In the genomic region with DNA sequence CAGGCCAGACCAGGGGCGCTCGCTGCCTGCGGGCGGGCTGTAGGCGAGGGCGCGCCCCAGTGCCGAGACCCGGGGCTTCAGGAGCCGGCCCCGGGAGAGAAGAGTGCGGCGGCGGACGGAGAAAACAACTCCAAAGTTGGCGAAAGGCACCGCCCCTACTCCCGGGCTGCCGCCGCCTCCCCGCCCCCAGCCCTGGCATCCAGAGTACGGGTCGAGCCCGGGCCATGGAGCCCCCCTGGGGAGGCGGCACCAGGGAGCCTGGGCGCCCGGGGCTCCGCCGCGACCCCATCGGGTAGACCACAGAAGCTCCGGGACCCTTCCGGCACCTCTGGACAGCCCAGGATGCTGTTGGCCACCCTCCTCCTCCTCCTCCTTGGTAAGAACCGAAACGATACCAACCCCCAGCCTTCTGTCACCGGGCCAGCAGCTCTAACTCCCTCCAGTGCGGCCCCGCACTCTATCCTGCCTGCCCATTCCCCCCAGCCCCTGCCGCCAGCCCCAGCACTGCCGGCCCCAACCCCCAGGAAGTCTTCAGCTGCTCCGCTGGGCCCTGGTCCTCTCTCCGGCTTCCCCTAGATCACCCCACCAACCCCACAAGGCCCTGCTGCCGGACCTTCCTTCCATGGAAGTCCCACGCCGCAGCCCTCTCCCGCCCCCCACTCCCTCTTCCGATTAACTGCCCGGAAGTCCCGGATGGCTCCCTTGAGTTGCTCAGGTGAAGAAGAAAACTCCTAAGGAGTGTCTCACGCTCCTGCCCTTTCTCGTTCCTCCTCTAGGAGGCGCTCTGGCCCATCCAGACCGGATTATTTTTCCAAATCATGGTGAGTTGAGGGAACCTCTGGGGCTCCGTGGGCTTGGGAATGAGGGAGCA, we compare ENCODE assay signal across 8 cellular contexts. TPM values are rescaled to one million over a fixed set of nuclear protein-coding genes. Genes with fewer than 3 reads are reported as not detected.
A peak's percentile ranks its signal among the peaks of the same experiment; 100 is the strongest.
DNase-seq lines count a peak whose midpoint lies in the region; ATAC-seq and TF ChIP-seq lines count a peak whose summit lies in the region.

No MANE protein-coding gene starts in this region.

- peaks cover 14% of the 10 kb centered on the region for H3K36me3 Mint-ChIP-seq in activated naive CD8-positive, alpha-beta T cell treated with anti-CD3 and anti-CD28 coated beads, Interleukin-2, amount 10 ng/mL, durations not matched to agents 7 days and 5 days

- H3K4me1 ChIP-seq in cardiac muscle cell (ENCODE audit: low read depth) = peaks cover 6% of the 10 kb centered on the region
- H3K4me1 ChIP-seq in upper lobe of left lung = peaks cover 22 to 37% (median 26%) of the 10 kb centered on the region in 4 donors

- TF ChIP-seq CTCF in LNCaP clone FGC (IDR thresholded peaks at IDR 0.05; ENCODE audit: control insufficient read depth, extremely low read depth, insufficient read depth) (peak; percentile 92), cardiac muscle cell (IDR thresholded peaks at IDR 0.05; ENCODE audit: low read depth, low read length) (peak; percentile 96), upper lobe of left lung (IDR thresholded peaks at IDR 0.05) (peak; percentile 88 to 95 (median 92))

- H3K27ac Mint-ChIP-seq in activated naive CD8-positive, alpha-beta T cell treated with anti-CD3 and anti-CD28 coated beads, Interleukin-2, amount 10 ng/mL, durations not matched to agents 7 days and 5 days = peak overlapping the region; percentile 97

- ATAC-seq in GM21737 (IDR thresholded peaks at IDR 0.05; ENCODE audit: unreplicated experiment) (peak; percentile 22), upper lobe of left lung (ENCODE audit: low FRiP score in 2 of 2) (peak; percentile 86)
- ATAC-seq in activated naive CD8-positive, alpha-beta T cell treated with anti-CD3 and anti-CD28 coated beads, Interleukin-2, amount 10 ng/mL, durations not matched to agents 7 days and 5 days (ENCODE audit: low read depth) = peak; percentile 31

- POLR2A ChIA-PET in activated naive CD8-positive, alpha-beta T cell treated with anti-CD3 and anti-CD28 coated beads, Interleukin-2, amount 10 ng/mL, durations not matched to agents 7 days and 5 days (lab: Charles Lee) = interaction anchor here (0.6 to 4.1 kb wide), 22 partner anchors 8 to 434 kb away, joined by 3 to 27 read pairs (median 5); partner anchors contain the start of genes BCL2L2, DAD1, HAUS4 and PRMT5

- peaks cover 17% of the 10 kb centered on the region for H3K36me3 ChIP-seq in cardiac muscle cell
- H3K36me3 ChIP-seq in upper lobe of left lung = peaks cover 31 to 41% (median 40%) of the 10 kb centered on the region in 4 donors

- no peaks in the 10 kb centered on the region for H3K9me3 Mint-ChIP-seq in activated naive CD8-positive, alpha-beta T cell treated with anti-CD3 and anti-CD28 coated beads, Interleukin-2, amount 10 ng/mL, durations not matched to agents 7 days and 5 days

- TF ChIP-seq EP300 in upper lobe of left lung (IDR thresholded peaks at IDR 0.05) = no peak

- DNase-seq in Daoy (ENCODE audit: low read depth) (peak; percentile 86), LNCaP clone FGC (ENCODE audit: low read depth) (peak; percentile 60), SK-N-DZ (ENCODE audit: low spot score) (peak; percentile 78), cardiac muscle cell (ENCODE audit: low read depth in 1 of 2, low spot score in 1 of 2) (peak; percentile 85 to 90), pons (ENCODE audit: low spot score) (peak; percentile 83), upper lobe of left lung (peak in 1 of 2 donors; percentile 88)
- peak; percentile 79 for DNase-seq in activated naive CD8-positive, alpha-beta T cell treated with anti-CD3 and anti-CD28 coated beads, Interleukin-2, amount 10 ng/mL, durations not matched to agents 7 days and 5 days

- H3K27ac ChIP-seq in cardiac muscle cell = peak overlapping the region; percentile 90
- H3K27ac ChIP-seq in upper lobe of left lung = peak overlapping the region; percentile 98 to 100 (median 99)

- no peaks in the 10 kb centered on the region for H3K27me3 Mint-ChIP-seq in activated naive CD8-positive, alpha-beta T cell treated with anti-CD3 and anti-CD28 coated beads, Interleukin-2, amount 10 ng/mL, durations not matched to agents 7 days and 5 days

- no peaks in the 10 kb centered on the region for H3K9me3 ChIP-seq in cardiac muscle cell (ENCODE audit: low read depth)
- no peaks in the 10 kb centered on the region for H3K9me3 ChIP-seq in upper lobe of left lung

- peak overlapping the region; percentile 92 for H3K4me3 ChIP-seq in LNCaP clone FGC (ENCODE audit: low read depth, low read length)
- peak overlapping the region; percentile 61 for H3K4me3 ChIP-seq in cardiac muscle cell
- peak overlapping the region; percentile 75 to 89 (median 86) for H3K4me3 ChIP-seq in upper lobe of left lung

- peak overlapping the region; percentile 88 for H3K4me3 Mint-ChIP-seq in activated naive CD8-positive, alpha-beta T cell treated with anti-CD3 and anti-CD28 coated beads, Interleukin-2, amount 10 ng/mL, durations not matched to agents 7 days and 5 days

- 0 to 4% methylated on average over 11 to 31 of the region's 54 CpGs for WGBS in upper lobe of left lung, 2 donors

- H3K27me3 ChIP-seq in cardiac muscle cell (no peaks in the 10 kb centered on the region), upper lobe of left lung (no peaks in the 10 kb centered on the region)

- peaks cover 23% of the 10 kb centered on the region for H3K4me1 Mint-ChIP-seq in activated naive CD8-positive, alpha-beta T cell treated with anti-CD3 and anti-CD28 coated beads, Interleukin-2, amount 10 ng/mL, durations not matched to agents 7 days and 5 days

- TF ChIP-seq POLR2A in upper lobe of left lung (IDR thresholded peaks at IDR 0.05) = no peak

RNA-seq across cellular contexts. Expression of gene LRP10, which starts 0.7 kb away (rescaled TPM):
- total RNA-seq in Daoy (2014; rRNA removed; shearing (Covaris generic)) = 17.3 and 21.1 TPM in 2 replicates
- 2.2 and 2.5 TPM in 2 replicates for polyA plus RNA-seq in SK-N-DZ (2014; cell fraction: cytosol; rRNA removed)
- 1.6 and 3.7 TPM in 2 replicates for polyA plus RNA-seq in SK-N-DZ (2014; cell fraction: nucleus; rRNA removed)
- total RNA-seq in activated naive CD8-positive, alpha-beta T cell treated with anti-CD3 and anti-CD28 coated beads, Interleukin-2, amount 10 ng/mL, durations not matched to agents 7 days and 5 days = 10 to 100 TPM; 59.9 to 63.1 TPM
- total RNA-seq in cardiac muscle cell = 40.8 and 47.1 TPM in 2 replicates
- polyA plus RNA-seq in cardiac muscle cell = 58.6 and 62.7 TPM in 2 replicates
- 100 to 1,000 TPM in 5 of 6 donors, 10 to 100 TPM in 1; 90.2 to 169 (median 149) TPM for total RNA-seq in upper lobe of left lung

RNA-seq across cellular contexts. Expression of gene REM2, which starts 10.8 kb away (rescaled TPM):
- total RNA-seq in Daoy (2014; rRNA removed; shearing (Covaris generic)) = 0.74 TPM in 1 of 2 replicates, not detected in the other
- polyA plus RNA-seq in SK-N-DZ (2014; cell fraction: cytosol; rRNA removed) = 2.5 and 4.0 TPM in 2 replicates
- 1.2 and 5.2 TPM in 2 replicates for polyA plus RNA-seq in SK-N-DZ (2014; cell fraction: nucleus; rRNA removed)
- 1 to 10 TPM; 1.2 TPM for total RNA-seq in activated naive CD8-positive, alpha-beta T cell treated with anti-CD3 and anti-CD28 coated beads, Interleukin-2, amount 10 ng/mL, durations not matched to agents 7 days and 5 days
- total RNA-seq in cardiac muscle cell (1.6 and 5.1 TPM in 2 replicates), upper lobe of left lung (1 to 10 TPM; 1.0 to 6.3 (median 1.2) TPM)
- polyA plus RNA-seq in cardiac muscle cell = 2.7 and 7.1 TPM in 2 replicates

RNA-seq across cellular contexts. Expression of gene MMP14, which starts 35.8 kb away (rescaled TPM):
- total RNA-seq in Daoy (2014; rRNA removed; shearing (Covaris generic)) = 158 and 176 TPM in 2 replicates
- polyA plus RNA-seq in SK-N-DZ (2014; cell fraction: cytosol; rRNA removed) = 3.1 and 4.2 TPM in 2 replicates
- polyA plus RNA-seq in SK-N-DZ (2014; cell fraction: nucleus; rRNA removed) = 1.7 and 3.4 TPM in 2 replicates
- 1 to 10 TPM; 3.1 to 4.9 TPM for total RNA-seq in activated naive CD8-positive, alpha-beta T cell treated with anti-CD3 and anti-CD28 coated beads, Interleukin-2, amount 10 ng/mL, durations not matched to agents 7 days and 5 days
- total RNA-seq in cardiac muscle cell (24.6 and 48.1 TPM in 2 replicates), upper lobe of left lung (100 to 1,000 TPM in 3 of 6 donors, 10 to 100 TPM in 3; 53.4 to 157 (median 104) TPM)
- 1.8 and 6.3 TPM in 2 replicates for polyA plus RNA-seq in cardiac muscle cell

RNA-seq across cellular contexts. Expression of gene MRPL52, which starts 42.5 kb away (rescaled TPM):
- total RNA-seq in Daoy (2014; rRNA removed; shearing (Covaris generic)) = 174 and 223 TPM in 2 replicates
- 263 and 507 TPM in 2 replicates for polyA plus RNA-seq in SK-N-DZ (2014; cell fraction: cytosol; rRNA removed)
- 124 and 172 TPM in 2 replicates for polyA plus RNA-seq in SK-N-DZ (2014; cell fraction: nucleus; rRNA removed)
- total RNA-seq in activated naive CD8-positive, alpha-beta T cell treated with anti-CD3 and anti-CD28 coated beads, Interleukin-2, amount 10 ng/mL, durations not matched to agents 7 days and 5 days = 10 to 100 TPM; 76.6 to 86.5 TPM
- total RNA-seq in cardiac muscle cell (58.0 and 97.9 TPM in 2 replicates), upper lobe of left lung (10 to 100 TPM in 5 of 6 donors, 1 to 10 TPM in 1; 9.4 to 88.2 (median 34.1) TPM)
- 246 and 259 TPM in 2 replicates for polyA plus RNA-seq in cardiac muscle cell

RNA-seq across cellular contexts. Expression of gene RBM23, which starts 46.8 kb away (rescaled TPM):
- total RNA-seq in Daoy (2014; rRNA removed; shearing (Covaris generic)) = 105 and 120 TPM in 2 replicates
- polyA plus RNA-seq in SK-N-DZ (2014; cell fraction: cytosol; rRNA removed) = 107 and 143 TPM in 2 replicates
- 90.2 and 100 TPM in 2 replicates for polyA plus RNA-seq in SK-N-DZ (2014; cell fraction: nucleus; rRNA removed)
- total RNA-seq in activated naive CD8-positive, alpha-beta T cell treated with anti-CD3 and anti-CD28 coated beads, Interleukin-2, amount 10 ng/mL, durations not matched to agents 7 days and 5 days = 10 to 100 TPM; 91.7 to 98.0 TPM
- total RNA-seq in cardiac muscle cell (97.6 and 107 TPM in 2 replicates), upper lobe of left lung (10 to 100 TPM; 63.3 to 96.8 (median 91.9) TPM)
- polyA plus RNA-seq in cardiac muscle cell = 93.4 and 94.7 TPM in 2 replicates

Comparison
In these comparisons a context has a peak if more than half of its experiments do, and no peak if none do; other contexts are left out.
1. ATAC-seq: peak in every context shown above with its lines; median percentile 86 in upper lobe of left lung; 31 in activated naive CD8-positive, alpha-beta T cell treated with anti-CD3 and anti-CD28 coated beads, Interleukin-2, amount 10 ng/mL, durations not matched to agents 7 days and 5 days; 22 in GM21737.